In genomic region chr15:99696096-99696495, GRCh38 we compare ENCODE assay signal across 25 cellular contexts.
"Had no signal": no experiment of that assay in that cellular context is flagged by ENCODE, and none has a peak within 500 bp of the region (broad histone marks: within the 10 kb centered on the region; RNA-seq: fewer than 3 reads in every experiment).

No MANE protein-coding gene starts in this region.

- H3K4me3 ChIP-seq: lower lobe of right lung, mucosa of descending colon, right lobe of liver, thoracic aorta had no signal

- H3K4me1 ChIP-seq: lower lobe of right lung, right lobe of liver had no signal

- H3K9me3 ChIP-seq: lower lobe of right lung, mucosa of descending colon, right lobe of liver, thoracic aorta had no signal

- DNase-seq: activated CD4-positive, alpha-beta T cell treated with anti-CD3 and anti-CD28 coated beads for 48 hours; activated CD4-positive, alpha-beta T cell treated with anti-CD3 and anti-CD28 coated beads, Interleukin-2, amount 50 U/mL, for 48 hours; activated CD8-positive, alpha-beta memory T cell treated with anti-CD3 and anti-CD28 coated beads for 24 hours; activated effector memory CD4-positive, alpha-beta T cell treated with anti-CD3 and anti-CD28 coated beads, Interleukin-2, amount 50 U/mL, for 16 hours; activated naive CD4-positive, alpha-beta T cell treated with anti-CD3 and anti-CD28 coated beads for 36 hours; activated naive CD8-positive, alpha-beta T cell treated with anti-CD3 and anti-CD28 coated beads, Interleukin-2, amount 10 ng/mL, durations not matched to agents 7 days and 5 days; amniotic stem cell; brain microvascular endothelial cell; central memory CD4-positive, alpha-beta T cell; effector CD8-positive, alpha-beta T cell; glutamatergic neuron; hippocampal formation; left colon; lower lobe of right lung; mucosa of descending colon; right lobe of liver; stimulated activated CD4-positive, alpha-beta T cell treated with anti-CD3 and anti-CD28 coated beads, Interleukin-2, amount 100 ng/mL, for 48 hours; stimulated activated naive CD8-positive, alpha-beta T cell treated with anti-CD3 and anti-CD28 coated beads, Interleukin-15, Interleukin-2, amounts not matched to agents 100 U/mL and 50 U/mL, for 24 hours; SW 1271; T1000; trophoblast cell; WERI-Rb-1 had no signal

- H3K27ac ChIP-seq: brain microvascular endothelial cell, lower lobe of right lung, right lobe of liver, thoracic aorta, WERI-Rb-1 had no signal

- ATAC-seq: activated CD4-positive, CD25-positive, alpha-beta regulatory T cell treated with anti-CD3 and anti-CD28 coated beads, Interleukin-2, amount 50 U/mL, for 24 hours; left colon; lower lobe of right lung; mucosa of descending colon; natural killer cell treated with Interleukin-12 subunit alpha and Interleukin-12 subunit beta and Interleukin-15 and Interleukin-18, amount 100 ng/mL, for 72 hours; right lobe of liver; stimulated activated naive CD8-positive, alpha-beta T cell treated with anti-CD3 and anti-CD28 coated beads, Interleukin-15, Interleukin-2, amounts not matched to agents 100 U/mL and 50 U/mL, for 24 hours had no signal

- H3K27me3 ChIP-seq: brain microvascular endothelial cell, right lobe of liver had no signal
